ENCODE assay signal across 11 cellular contexts in the genomic region with DNA sequence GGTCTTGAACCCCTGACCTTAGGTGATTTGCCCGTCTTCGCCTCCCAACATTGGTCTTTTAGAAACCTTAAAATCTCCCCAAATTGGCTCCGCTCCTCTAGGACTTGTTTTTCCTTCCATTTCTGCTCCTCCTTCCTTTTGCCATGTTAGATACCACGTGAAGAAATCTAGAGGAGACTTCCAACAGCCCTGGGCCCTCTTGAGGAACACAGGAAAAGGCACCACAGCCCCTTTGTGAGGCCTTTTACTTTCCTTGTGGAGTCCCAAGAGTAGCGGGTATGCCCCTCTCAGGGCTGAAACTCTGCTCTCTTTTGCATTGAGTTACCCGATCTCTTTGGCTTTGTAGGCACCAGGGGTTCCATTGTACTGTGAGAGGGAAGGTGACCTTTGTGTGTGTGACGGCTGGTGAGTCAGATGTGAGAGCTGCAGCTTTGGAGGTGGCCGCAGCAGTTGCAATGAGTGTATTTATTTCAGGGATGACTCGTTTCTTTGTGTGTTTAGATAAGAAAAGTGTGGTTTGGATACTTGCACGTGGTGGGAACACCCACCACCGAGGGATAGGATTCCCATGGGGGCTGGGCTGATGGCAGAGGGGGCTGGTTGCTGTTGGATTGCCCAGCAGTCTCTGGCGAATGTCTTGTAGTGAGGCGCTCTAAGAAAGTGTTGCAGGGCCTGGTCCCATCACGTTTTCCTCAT.
A peak's percentile ranks its signal among the peaks of the same experiment; 100 is the strongest.
DNase-seq lines count a peak whose midpoint lies in the region; ATAC-seq and TF ChIP-seq lines count a peak whose summit lies in the region.
"Had no signal": no experiment of that assay in that cellular context is flagged by ENCODE, and none has a peak within 500 bp of the region (broad histone marks: within the 10 kb centered on the region; RNA-seq: fewer than 3 reads in every experiment).

No MANE protein-coding gene starts in this region.

- H3K27ac ChIP-seq in mammary epithelial cell (ENCODE audit: insufficient read depth, low read depth, low read length) (no peak overlapping the region), neural progenitor cell (peak overlapping the region; percentile 87)
- H3K27ac ChIP-seq: epithelial cell of prostate had no signal

- H3K36me3 ChIP-seq in MG63: no peaks in the 10 kb centered on the region
- H3K36me3 ChIP-seq in mammary epithelial cell (ENCODE audit: insufficient read depth, low read length): no peaks in the 10 kb centered on the region
- H3K36me3 ChIP-seq in neural progenitor cell: no peaks in the 10 kb centered on the region

- H3K4me2 ChIP-seq in mammary epithelial cell (ENCODE audit: insufficient read depth, low read depth, low read length): no peak overlapping the region
- peak overlapping the region; percentile 36 for H3K4me2 ChIP-seq in neural progenitor cell

- no TSS peak for BruUV-seq in mammary epithelial cell (replicated peaks; lab: Mats Ljungman, UMichigan)

- peaks cover 6% of the 10 kb centered on the region for H3K27me3 Mint-ChIP-seq in neural progenitor cell (ENCODE audit: insufficient read depth, low read depth)

- H3K4me3 Mint-ChIP-seq in neural progenitor cell: peak overlapping the region; percentile 62
- H3K4me3 Mint-ChIP-seq: activated B cell treated with CpG ODN at 0.5 μM for 24 hours had no signal

- ATAC-seq in GM21717 (IDR thresholded peaks at IDR 0.05; ENCODE audit: unreplicated experiment): no peak
- ATAC-seq in HG03039 (IDR thresholded peaks at IDR 0.05; ENCODE audit: unreplicated experiment): no peak
- no peak for ATAC-seq in GM19328 (IDR thresholded peaks at IDR 0.05; ENCODE audit: unreplicated experiment)
- ATAC-seq: right cardiac atrium had no signal

- no peak for TF ChIP-seq CTCF in mammary epithelial cell (conservative IDR thresholded peaks at IDR 0.05 in 1 of 2, IDR thresholded peaks at IDR 0.05 in 1 of 2; ENCODE audit: extremely low read depth in 1 of 2, insufficient read depth in 1 of 2, low read depth in 1 of 2, low read length in 2 of 2)
- TF ChIP-seq CTCF in neural progenitor cell (IDR thresholded peaks at IDR 0.05): no peak

- H3K36me3 Mint-ChIP-seq in neural progenitor cell: peaks cover 2% of the 10 kb centered on the region

- H3K9ac ChIP-seq in mammary epithelial cell (ENCODE audit: insufficient read depth, low read length) (no peak overlapping the region), neural progenitor cell (no peak overlapping the region)

- in situ Hi-C loops in mammary epithelial cell (cut with MboI; ENCODE audit: low sequenced_read_pairs in 2 of 2): no loop called here

- peaks cover 43% of the 10 kb centered on the region for H3F3A ChIP-seq in neural progenitor cell (ENCODE audit: low read depth)

- DNase-seq in ELF-1 (ENCODE audit: low read depth, low spot score): peak; percentile 74
- peak; percentile 88 for DNase-seq in MG63
- peak; percentile 59 for DNase-seq in mammary epithelial cell
- peak; percentile 83 for DNase-seq in neural progenitor cell (ENCODE audit: low spot score)
- no peak for DNase-seq in NCI-H748 (lab: John Stamatoyannopoulos, UW; ENCODE audit: unreplicated experiment)
- DNase-seq: activated B cell treated with CpG ODN at 0.5 μM for 24 hours, right cardiac atrium had no signal

- H3K4me3 ChIP-seq in MG63 (no peak overlapping the region), mammary epithelial cell (replicated peaks in 1 of 3; ENCODE audit: insufficient read depth in 1 of 3, low read depth in 2 of 3, low read length in 3 of 3) (no peak overlapping the region), neural progenitor cell (no peak overlapping the region)

- CTCF ChIA-PET in mammary epithelial cell (lab: Charles Lee; ENCODE audit: low non-redundant PET): no interaction called here

- H3K27ac Mint-ChIP-seq in neural progenitor cell: peak overlapping the region; percentile 97
- H3K27ac Mint-ChIP-seq: activated B cell treated with CpG ODN at 0.5 μM for 24 hours had no signal

- intact Hi-C loops in mammary epithelial cell (cut with micrococcal nuclease): no loop called here

- H3K27me3 ChIP-seq in MG63: no peaks in the 10 kb centered on the region
- H3K27me3 ChIP-seq in mammary epithelial cell (ENCODE audit: insufficient read depth, low read length): no peaks in the 10 kb centered on the region
- no peaks in the 10 kb centered on the region for H3K27me3 ChIP-seq in neural progenitor cell

- peaks cover 13% of the 10 kb centered on the region for H3K9me3 Mint-ChIP-seq in neural progenitor cell
- H3K9me3 Mint-ChIP-seq: activated B cell treated with CpG ODN at 0.5 μM for 24 hours had no signal

- H3K4me1 ChIP-seq in mammary epithelial cell (ENCODE audit: insufficient read depth, low read length): no peaks in the 10 kb centered on the region
- peaks cover 28% of the 10 kb centered on the region for H3K4me1 ChIP-seq in neural progenitor cell

- H3K4me1 Mint-ChIP-seq in neural progenitor cell: peaks cover 31% of the 10 kb centered on the region
- H3K4me1 Mint-ChIP-seq: activated B cell treated with CpG ODN at 0.5 μM for 24 hours had no signal

- dilution Hi-C loops in mammary epithelial cell (cut with HindIII; ENCODE audit: low sequenced_read_pairs): no loop called here

- H2AFZ ChIP-seq in mammary epithelial cell (ENCODE audit: low read depth, low read length) (no peak overlapping the region), neural progenitor cell (replicated peaks) (peak overlapping the region; percentile 4)

- H3K79me2 ChIP-seq in mammary epithelial cell (ENCODE audit: insufficient read depth, low read length) (no peaks in the 10 kb centered on the region), neural progenitor cell (ENCODE audit: low read depth) (no peaks in the 10 kb centered on the region)

- 61% methylated on average over 14 of the region's 14 CpGs for WGBS in mammary epithelial cell (ENCODE audit: low coverage, missing lambda C conversion rate)

- no peaks in the 10 kb centered on the region for H4K20me1 ChIP-seq in mammary epithelial cell (ENCODE audit: insufficient read depth, low read length)
- H4K20me1 ChIP-seq in neural progenitor cell (ENCODE audit: low read depth): no peaks in the 10 kb centered on the region

- no peaks in the 10 kb centered on the region for H3K9me3 ChIP-seq in MG63
- no peaks in the 10 kb centered on the region for H3K9me3 ChIP-seq in mammary epithelial cell (replicated peaks; ENCODE audit: insufficient read depth, low read length)
- H3K9me3 ChIP-seq in neural progenitor cell (ENCODE audit: low read depth): no peaks in the 10 kb centered on the region
